8 cellular contexts compared by ENCODE assay signal in the genomic region with DNA sequence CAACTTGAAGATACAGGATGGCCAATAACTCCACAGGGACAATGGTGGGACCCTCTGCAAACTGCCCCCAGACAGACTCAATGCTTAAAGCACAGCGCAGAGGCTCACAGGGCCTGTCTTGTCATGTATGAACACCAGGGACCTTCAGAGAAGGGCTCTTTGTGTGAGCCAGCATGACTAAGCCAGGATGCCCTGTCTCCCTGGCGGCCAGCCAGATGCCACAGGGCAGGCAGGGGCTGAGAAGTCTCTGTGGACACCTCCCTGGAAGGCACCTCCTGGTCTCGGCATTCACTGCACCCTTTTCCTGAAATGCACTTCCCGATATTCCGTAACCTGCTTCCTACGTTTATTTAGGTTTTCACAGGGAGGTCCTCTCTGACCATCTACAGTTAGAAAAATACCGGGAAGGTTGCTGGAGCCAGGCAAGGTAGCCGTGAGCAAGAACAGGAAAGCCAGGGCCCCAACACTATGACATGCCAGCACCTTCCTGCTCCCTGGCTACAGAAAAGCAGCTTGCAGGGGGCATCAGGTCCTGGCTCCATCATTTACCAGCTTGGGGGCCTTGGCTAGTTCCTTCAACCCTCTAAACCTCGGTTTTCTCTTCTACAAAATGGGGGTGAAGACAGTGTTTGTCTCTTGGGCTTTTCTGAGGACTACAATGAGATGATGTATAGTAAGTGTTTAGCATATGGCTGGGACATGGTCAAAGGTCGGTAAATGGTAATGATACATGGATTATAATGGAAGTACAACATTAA.
DNase-seq lines count a peak whose midpoint lies in the region; ATAC-seq lines count a peak whose summit lies in the region.

No MANE protein-coding gene starts in this region.

- peak; percentile 7 for DNase-seq in stimulated activated CD4-positive, alpha-beta T cell treated with anti-CD3 and anti-CD28 coated beads, Interleukin-4, amount 100 ng/mL, for 1 hour
- no peak for DNase-seq in stimulated activated CD4-positive, alpha-beta T cell treated with anti-CD3 and anti-CD28 coated beads, Interleukin-12 subunit alpha, Interleukin-12 subunit beta, amount 100 ng/mL, for 4 hours
- peak; percentile 79 for DNase-seq in RPMI8226
- DNase-seq in left cardiac atrium = peak; percentile 74
- no peak for DNase-seq in NCI-H187 (lab: John Stamatoyannopoulos, UW)

- ATAC-seq in left cardiac atrium = peak; percentile 76 to 79
- no peak for ATAC-seq in HG02571 (IDR thresholded peaks at IDR 0.05; ENCODE audit: unreplicated experiment)
- no peak for ATAC-seq in GM21723 (IDR thresholded peaks at IDR 0.05; ENCODE audit: unreplicated experiment)
- ATAC-seq in GM21529 (IDR thresholded peaks at IDR 0.05; ENCODE audit: unreplicated experiment) = no peak

- intact Hi-C loops in left cardiac atrium (cut with DNase I) = no loop called here

Comparison
In these comparisons a context has a peak if more than half of its experiments do, and no peak if none do; other contexts are left out.
1. DNase-seq: peak in stimulated activated CD4-positive, alpha-beta T cell treated with anti-CD3 and anti-CD28 coated beads, Interleukin-4, amount 100 ng/mL, for 1 hour (single experiment), RPMI8226 (single experiment) and left cardiac atrium (single experiment); none in stimulated activated CD4-positive, alpha-beta T cell treated with anti-CD3 and anti-CD28 coated beads, Interleukin-12 subunit alpha, Interleukin-12 subunit beta, amount 100 ng/mL, for 4 hours (single experiment) and NCI-H187 (0 of 2).
2. ATAC-seq: peak in left cardiac atrium (2 of 2); none in HG02571 (single experiment), GM21723 (single experiment) and GM21529 (single experiment).